ENCODE assay signal across 15 cellular contexts in the genomic region with DNA sequence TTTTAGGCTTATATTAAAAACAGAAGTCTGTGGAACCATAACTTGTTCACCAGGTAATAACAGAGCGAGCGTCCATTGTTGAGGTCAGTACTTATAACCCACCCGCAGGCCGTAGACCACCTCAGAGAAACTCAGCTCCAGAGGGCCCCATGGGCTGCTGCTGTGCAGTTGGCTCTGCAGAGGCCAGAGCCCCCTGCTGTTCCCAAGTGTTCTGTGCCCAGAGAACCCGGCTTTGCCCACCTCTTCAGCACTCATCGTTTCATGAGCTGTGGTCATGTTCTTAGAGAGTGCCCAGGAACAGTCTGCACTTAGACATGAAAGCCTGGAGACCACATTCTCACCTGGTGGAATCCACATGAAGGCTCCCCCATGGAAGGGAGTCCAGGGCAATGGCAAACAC. TPM values are rescaled to one million over a fixed set of nuclear protein-coding genes. Genes with fewer than 3 reads are reported as not detected.
A peak's percentile ranks its signal among the peaks of the same experiment; 100 is the strongest.
DNase-seq lines count a peak whose midpoint lies in the region; ATAC-seq, FAIRE-seq and TF ChIP-seq lines count a peak whose summit lies in the region.
"Had no signal": no experiment of that assay in that cellular context is flagged by ENCODE, and none has a peak within 500 bp of the region (broad histone marks: within the 10 kb centered on the region; RNA-seq: fewer than 3 reads in every experiment).

No MANE protein-coding gene starts in this region.

- no peaks in the 10 kb centered on the region; the same call in 1 of the 2 replicates for H3K9me1 ChIP-seq in IMR-90 (ENCODE audit: insufficient read depth, low read length)

- no peak overlapping the region for H2AK5ac ChIP-seq in IMR-90 (ENCODE audit: low read depth, low read length)

- H4K20me1 ChIP-seq in IMR-90 (ENCODE audit: insufficient read depth, low read length) (no peaks in the 10 kb centered on the region), GM12878 (ENCODE audit: control insufficient read depth, insufficient read depth) (no peaks in the 10 kb centered on the region), osteoblast (ENCODE audit: insufficient read depth, low read length) (no peaks in the 10 kb centered on the region)

- no peak for ATAC-seq in IMR-90 (ENCODE audit: low read depth)
- no peak for ATAC-seq in GM12878
- ATAC-seq: left lung, T-cell had no signal

- H2BK120ac ChIP-seq in IMR-90 (ENCODE audit: low read depth, low read length), result no peak overlapping the region

- H3K27ac Mint-ChIP-seq in activated CD4-positive, alpha-beta memory T cell treated with anti-CD3 and anti-CD28 coated beads, Interleukin-2, amount 10 ng/mL, durations not matched to agents 7 days and 5 days, result no peak overlapping the region
- H3K27ac Mint-ChIP-seq: CD8-positive, alpha-beta memory T cell; T-cell had no signal

- 86% methylated on average over 2 of the region's 6 CpGs; no CpG with 5 or more reads in 1 of the 2 experiments for WGBS in IMR-90 (ENCODE audit: extremely low coverage in 2 of 2, insufficient read length in 1 of 2), 2 experiments
- WGBS in GM12878 (ENCODE audit: insufficient coverage, insufficient replicate concordance, low lambda C conversion rate, missing lambda C conversion rate), result 75% methylated on average over 6 of the region's 6 CpGs

- H4K8ac ChIP-seq in IMR-90 (ENCODE audit: low read depth in 2 of 2, low read length in 2 of 2), result no peak overlapping the region

- H3K4ac ChIP-seq in IMR-90 (ENCODE audit: low read depth, low read length), result no peak overlapping the region

- H2BK5ac ChIP-seq in IMR-90 (ENCODE audit: low read depth, low read length, poor library complexity, severe bottlenecking), result no peak overlapping the region

- in situ Hi-C loops in IMR-90 (cut with MboI; ENCODE audit: low sequenced_read_pairs), result no loop called here
- in situ Hi-C loops in GM12878 (cut with MboI), result no loop called here

- H3K9ac ChIP-seq in IMR-90 (ENCODE audit: low read depth, low read length), result no peak overlapping the region
- H3K9ac ChIP-seq in GM12878 (ENCODE audit: control insufficient read depth, insufficient read depth, low read length), result no peak overlapping the region

- H3K36me3 ChIP-seq in IMR-90 (ENCODE audit: control insufficient read depth, insufficient read depth, low read length) (no peaks in the 10 kb centered on the region), GM12878 (ENCODE audit: control insufficient read depth in 2 of 2, insufficient read depth in 2 of 2, low read length in 1 of 2) (no peaks in the 10 kb centered on the region; a peak in 1 of 4 replicates), osteoblast (ENCODE audit: insufficient read depth, low read length) (no peaks in the 10 kb centered on the region)

- no peaks in the 10 kb centered on the region for H3K9me3 Mint-ChIP-seq in activated CD4-positive, alpha-beta memory T cell treated with anti-CD3 and anti-CD28 coated beads, Interleukin-2, amount 10 ng/mL, durations not matched to agents 7 days and 5 days
- H3K9me3 Mint-ChIP-seq: CD8-positive, alpha-beta memory T cell; T-cell had no signal

- TF ChIP-seq POLR2A in IMR-90 (IDR thresholded peaks at IDR 0.05; ENCODE audit: low read depth, low read length) (no peak), GM12878 (IDR thresholded peaks at IDR 0.05; ENCODE audit: low read depth, low read length) (no peak)

- intact Hi-C loops in IMR-90 (cut with micrococcal nuclease) (no loop called here), GM12878 (cut with micrococcal nuclease; ENCODE audit: unreplicated experiment) (loop anchor here (5.0 kb wide), 1 partner anchor 134 kb away; no protein-coding TSS in a partner anchor)

- H3K23ac ChIP-seq in IMR-90 (ENCODE audit: low read depth, low read length), result no peak overlapping the region

- peaks cover 3% of the 10 kb centered on the region for H3K4me1 ChIP-seq in IMR-90 (ENCODE audit: control insufficient read depth, insufficient read depth, low read length)
- H3K4me1 ChIP-seq in GM12878 (ENCODE audit: control insufficient read depth, insufficient read depth, low read length), result no peaks in the 10 kb centered on the region
- H3K4me1 ChIP-seq in osteoblast (ENCODE audit: insufficient read depth, low read length), result no peaks in the 10 kb centered on the region
- H3K4me1 ChIP-seq: left lung, suprapubic skin had no signal

- FAIRE-seq in GM12878 (lab: Jason Lieb, UNC), result no peak

- H2AFZ ChIP-seq in IMR-90 (replicated peaks; ENCODE audit: low read length, poor library complexity) (no peak overlapping the region), GM12878 (ENCODE audit: control insufficient read depth, low read depth, low read length) (no peak overlapping the region), osteoblast (ENCODE audit: low read length) (no peak overlapping the region)

- TF ChIP-seq EP300 in GM12878 (IDR thresholded peaks at IDR 0.05; ENCODE audit: borderline replicate concordance in 1 of 2, control insufficient read depth in 1 of 2, low read depth in 2 of 2, low read length in 2 of 2), result no peak

- RAD21 ChIA-PET in GM12878 (lab: Charles Lee; ENCODE audit: unreplicated experiment), result interaction anchor here (1.1 to 1.5 kb wide), 2 partner anchors 50 to 122 kb away, joined by 3 to 4 read pairs; partner anchors contain the start of gene SLC2A8

- H2BK15ac ChIP-seq in IMR-90 (ENCODE audit: low read depth, low read length), result no peak overlapping the region

- peak; percentile 19; the same call in 1 of the 2 replicates for TF ChIP-seq RAD21 in IMR-90 (IDR thresholded peaks at IDR 0.05; ENCODE audit: low read length)
- peak; percentile 19; the same call in 1 of the 2 replicates for TF ChIP-seq RAD21 in GM12878 (IDR thresholded peaks at IDR 0.05; ENCODE audit: insufficient read depth, low read depth, low read length)

- no peaks in the 10 kb centered on the region for H3K36me3 Mint-ChIP-seq in activated CD4-positive, alpha-beta memory T cell treated with anti-CD3 and anti-CD28 coated beads, Interleukin-2, amount 10 ng/mL, durations not matched to agents 7 days and 5 days (ENCODE audit: low read depth)

- H3K27ac ChIP-seq in IMR-90 (ENCODE audit: insufficient read depth, low read length), result no peak overlapping the region
- H3K27ac ChIP-seq in GM12878 (ENCODE audit: control insufficient read depth, insufficient read depth), result no peak overlapping the region
- H3K27ac ChIP-seq in osteoblast (ENCODE audit: low read depth, low read length), result no peak overlapping the region
- H3K27ac ChIP-seq: coronary artery, esophagus squamous epithelium, left lung, suprapubic skin had no signal

- H3K4me3 Mint-ChIP-seq in activated CD4-positive, alpha-beta memory T cell treated with anti-CD3 and anti-CD28 coated beads, Interleukin-2, amount 10 ng/mL, durations not matched to agents 7 days and 5 days, result no peak overlapping the region
- H3K4me3 Mint-ChIP-seq: CD8-positive, alpha-beta memory T cell; T-cell had no signal

- BruUV-seq in IMR-90 (replicated peaks; lab: Mats Ljungman, UMichigan), result no TSS peak
- no TSS peak for BruUV-seq in GM12878 (replicated peaks; lab: Mats Ljungman, UMichigan)

- no peaks in the 10 kb centered on the region for H3K27me3 ChIP-seq in IMR-90 (ENCODE audit: control insufficient read depth, insufficient read depth, low read length)
- H3K27me3 ChIP-seq in GM12878 (replicated peaks in 1 of 2; ENCODE audit: control insufficient read depth in 2 of 2, insufficient read depth in 2 of 2, low read length in 1 of 2), result no peaks in the 10 kb centered on the region
- peaks cover 2% of the 10 kb centered on the region for H3K27me3 ChIP-seq in osteoblast (ENCODE audit: insufficient read depth, low read length)
- H3K27me3 ChIP-seq: esophagus squamous epithelium, left lung, suprapubic skin had no signal

- no peak overlapping the region for H3K18ac ChIP-seq in IMR-90 (ENCODE audit: low read depth, low read length)

- CTCF ChIA-PET in IMR-90 (lab: Yijun Ruan, JAX), result interaction anchor here (1.0 to 1.1 kb wide), 2 partner anchors 30 to 63 kb away, joined by 3 to 4 read pairs; no protein-coding TSS in a partner anchor
- CTCF ChIA-PET in GM12878 (lab: Yijun Ruan, JAX), result interaction anchor here (0.9 kb wide), 1 partner anchor 131 kb away, joined by 5 read pairs; no protein-coding TSS in a partner anchor
- CTCF ChIA-PET in activated CD4-positive, alpha-beta memory T cell treated with anti-CD3 and anti-CD28 coated beads, Interleukin-2, amount 10 ng/mL, durations not matched to agents 7 days and 5 days (lab: Charles Lee), result no interaction called here

- H3K4me2 ChIP-seq in IMR-90 (ENCODE audit: low read depth, low read length), result no peak overlapping the region
- no peak overlapping the region for H3K4me2 ChIP-seq in GM12878 (ENCODE audit: control insufficient read depth, insufficient read depth)
- no peak overlapping the region for H3K4me2 ChIP-seq in osteoblast (ENCODE audit: insufficient read depth, low read length)

- no peak overlapping the region for H3K14ac ChIP-seq in IMR-90 (replicated peaks; ENCODE audit: low read depth, low read length)

- SMC1A ChIA-PET in GM12878 (lab: Charles Lee; ENCODE audit: uncharacterized antibody, unreplicated experiment), result interaction anchor here (0.7 to 2.3 kb wide), 3 partner anchors 34 to 133 kb away, joined by 3 to 9 read pairs (median 4); no protein-coding TSS in a partner anchor

- dilution Hi-C loops in IMR-90 (cut with HindIII; ENCODE audit: low sequenced_read_pairs, unreplicated experiment), result no loop called here

- H4K91ac ChIP-seq in IMR-90 (ENCODE audit: insufficient read depth, low read depth, low read length), result no peak overlapping the region

- H4K5ac ChIP-seq in IMR-90 (ENCODE audit: low read depth, low read length), result no peak overlapping the region

- H3K56ac ChIP-seq in IMR-90 (ENCODE audit: extremely low read depth, insufficient read depth, low read length), result no peak overlapping the region

- no peak overlapping the region for H3K4me3 ChIP-seq in IMR-90 (ENCODE audit: insufficient read depth, low read depth, low read length)
- H3K4me3 ChIP-seq in GM12878, result no peak overlapping the region
- no peak overlapping the region for H3K4me3 ChIP-seq in osteoblast (ENCODE audit: insufficient read depth, low read length)
- H3K4me3 ChIP-seq: coronary artery, esophagus squamous epithelium, left lung, suprapubic skin had no signal

- H3K9me3 ChIP-seq in IMR-90 (ENCODE audit: control insufficient read depth, insufficient read depth, low read length), result no peaks in the 10 kb centered on the region
- no peaks in the 10 kb centered on the region for H3K9me3 ChIP-seq in GM12878 (replicated peaks; ENCODE audit: control insufficient read depth, insufficient read depth, low read length)
- no peaks in the 10 kb centered on the region for H3K9me3 ChIP-seq in osteoblast (ENCODE audit: low read depth, low read length)
- H3K9me3 ChIP-seq: esophagus squamous epithelium, left lung, suprapubic skin had no signal

- peak; percentile 65 for DNase-seq in D341Med (ENCODE audit: low spot score)
- no peak for DNase-seq in IMR-90
- DNase-seq in GM12878 (ENCODE audit: low read depth, low spot score), result no peak
- DNase-seq in osteoblast (ENCODE audit: insufficient read length, low spot score, missing footprints), result no peak
- DNase-seq in activated CD4-positive, alpha-beta memory T cell treated with anti-CD3 and anti-CD28 coated beads, Interleukin-2, amount 10 ng/mL, durations not matched to agents 7 days and 5 days, result no peak
- no peak for DNase-seq in DMS 273 (lab: John Stamatoyannopoulos, UW; ENCODE audit: unreplicated experiment)
- no peak for DNase-seq in inferior parietal cortex (ENCODE audit: extremely low spot score)
- DNase-seq: CD8-positive, alpha-beta memory T cell; esophagus squamous epithelium; left lung; NCI-H446 treated with DMSO at 0.1 percent for 48 hours; stimulated activated CD4-positive, alpha-beta T cell treated with anti-CD3 and anti-CD28 coated beads, Interleukin-15, amount 100 ng/mL, for 24 hours; T-cell had no signal

- H3K4me1 Mint-ChIP-seq in activated CD4-positive, alpha-beta memory T cell treated with anti-CD3 and anti-CD28 coated beads, Interleukin-2, amount 10 ng/mL, durations not matched to agents 7 days and 5 days, result no peaks in the 10 kb centered on the region
- H3K4me1 Mint-ChIP-seq: CD8-positive, alpha-beta memory T cell; T-cell had no signal

- H3K79me2 ChIP-seq in GM12878 (ENCODE audit: control insufficient read depth, insufficient read depth, low read length), result no peaks in the 10 kb centered on the region
- H3K79me2 ChIP-seq in osteoblast (ENCODE audit: insufficient read depth, low read length), result no peaks in the 10 kb centered on the region

- H2BK20ac ChIP-seq in IMR-90 (ENCODE audit: low read depth, low read length), result no peak overlapping the region

- no peak overlapping the region for H2AK9ac ChIP-seq in IMR-90 (replicated peaks; ENCODE audit: low read depth, low read length, poor library complexity)

- peaks cover 6% of the 10 kb centered on the region for H3K27me3 Mint-ChIP-seq in activated CD4-positive, alpha-beta memory T cell treated with anti-CD3 and anti-CD28 coated beads, Interleukin-2, amount 10 ng/mL, durations not matched to agents 7 days and 5 days

- POLR2A ChIA-PET in IMR-90 (lab: Charles Lee; ENCODE audit: unreplicated experiment), result no interaction called here
- POLR2A ChIA-PET in GM12878 (lab: Charles Lee), result no interaction called here
- POLR2A ChIA-PET in activated CD4-positive, alpha-beta memory T cell treated with anti-CD3 and anti-CD28 coated beads, Interleukin-2, amount 10 ng/mL, durations not matched to agents 7 days and 5 days (lab: Charles Lee), result no interaction called here

- peak; percentile 21; the same call in 1 of the 2 replicates for TF ChIP-seq CTCF in IMR-90 (conservative IDR thresholded peaks at IDR 0.05; ENCODE audit: low read depth, low read length)
- TF ChIP-seq CTCF in GM12878 (IDR thresholded peaks at IDR 0.05 in 2 of 3, conservative IDR thresholded peaks at IDR 0.05 in 1 of 3; ENCODE audit: control insufficient read depth in 2 of 3, extremely low read depth in 1 of 3, insufficient read depth in 1 of 3, low read depth in 3 of 3, low read length in 3 of 3), result peak in 2 of 3 experiments; percentile 7 to 20; a peak in 2 of 6 replicates
- peak; percentile 31 for TF ChIP-seq CTCF in osteoblast (IDR thresholded peaks at IDR 0.05; ENCODE audit: extremely low read depth, low read depth, low read length)

- H3K79me1 ChIP-seq in IMR-90 (ENCODE audit: low read depth in 1 of 2, low read length in 2 of 2), result no peaks in the 10 kb centered on the region

RNA-seq across cellular contexts. Expression of gene SLC2A8, which starts 50.4 kb away (rescaled TPM):
- total RNA-seq in IMR-90 (2012; rRNA removed), result 6.4 and 9.0 TPM in 2 replicates
- 12.0 and 13.2 TPM in 2 replicates for polyA plus RNA-seq in IMR-90 (2012; rRNA removed)
- polyA plus RNA-seq in IMR-90 (2012; cell fraction: cytosol; rRNA removed), result 4.0 and 12.6 TPM in 2 replicates
- 17.6 and 48.8 TPM in 2 replicates for polyA plus RNA-seq in IMR-90 (2012; cell fraction: nucleus; rRNA removed; ENCODE audit: low replicate concordance)
- 11.3 and 13.6 TPM in 2 replicates for total RNA-seq in GM12878 (2013; cell fraction: nucleolus; rRNA removed)
- 11.4 and 17.5 TPM in 2 replicates for total RNA-seq in GM12878 (2014; rRNA removed)
- 4.6 and 4.7 TPM in 2 replicates for total RNA-seq in GM12878 (2014; rRNA removed; fragmentation: Illumina TruSeq; extraction: Trizol)
- 13.3 and 13.7 TPM in 2 replicates for total RNA-seq in GM12878 (2021)
- polyA plus RNA-seq in GM12878 (2011; ENCODE audit: low read depth), result 5.3 TPM
- polyA plus RNA-seq in GM12878 (2011; rRNA removed), result 2.9 and 6.3 TPM in 2 replicates
- 7.4 and 13.6 TPM in 2 replicates for polyA plus RNA-seq in GM12878 (2011; cell fraction: cytosol; rRNA removed)
- polyA plus RNA-seq in GM12878 (2011; cell fraction: nucleus; rRNA removed), result 24.0 and 30.3 TPM in 2 replicates
- 9.2 and 9.4 TPM in 2 replicates for polyA plus RNA-seq in GM12878 (2012)
- 1.6 and 3.3 TPM in 2 replicates for polyA plus RNA-seq in GM12878 (2014; fragmentation: Illumina TruSeq; extraction: Trizol)
- polyA plus RNA-seq in GM12878 (2014; fragmentation: Nextera tagmentation; extraction: Ambion mirVana), result 1 to 10 TPM in 1 of 2 experiments, under 1 TPM in 1; 0.31 to 1.4 TPM
- 13.9 and 16.3 TPM in 2 replicates for polyA plus RNA-seq in GM12878 (2014; rRNA removed)
- 10 to 100 TPM; 16.8 to 22.7 TPM for polyA plus RNA-seq in GM12878 (2016; fragmentation: Nextera tagmentation; extraction: Ambion mirVana)
- 5.9 and 12.9 TPM in 2 replicates for polyA minus RNA-seq in GM12878 (2011; rRNA and poly(A)+ RNA removed)
- polyA minus RNA-seq in GM12878 (2011; cell fraction: cytosol; rRNA and poly(A)+ RNA removed), result 7.0 and 9.9 TPM in 2 replicates
- 5.0 and 11.5 TPM in 2 replicates for polyA minus RNA-seq in GM12878 (2011; cell fraction: nucleus; rRNA and poly(A)+ RNA removed)
- total RNA-seq in osteoblast, result 5.4 and 6.8 TPM in 2 replicates
- total RNA-seq in activated CD4-positive, alpha-beta memory T cell treated with anti-CD3 and anti-CD28 coated beads, Interleukin-2, amount 10 ng/mL, durations not matched to agents 7 days and 5 days, result 1 to 10 TPM; 7.5 to 7.7 TPM
